Comparison of ENCODE assay signal across 8 cellular contexts in genomic region chr20:44714701-44715494, GRCh38. TPM values are rescaled to one million over a fixed set of nuclear protein-coding genes. Genes with fewer than 3 reads are reported as not detected.
DNase-seq lines count a peak whose midpoint lies in the region; ATAC-seq, FAIRE-seq and TF ChIP-seq lines count a peak whose summit lies in the region.

Gene CCN5, plus strand, starts transcription at chr20:44715369. Its CDS starts 22 bp downstream, at chr20:44715391.

- H4K91ac ChIP-seq in H1 (replicated peaks; ENCODE audit: insufficient read length, low read length) = peak within 1 kb of the TSS; percentile 78

- no peak for TF ChIP-seq POLR2A in H1 (IDR thresholded peaks at IDR 0.05; ENCODE audit: control extremely low read depth in 1 of 2, low read depth in 2 of 2, low read length in 2 of 2)

- no peaks in the 10 kb centered on the region for H3K79me2 ChIP-seq in H1 (ENCODE audit: control insufficient read depth in 1 of 2, insufficient read depth in 2 of 2, low read length in 2 of 2)

- peak; percentile 94 for DNase-seq in Calu3
- peak; percentile 82 for DNase-seq in NCI-H446 treated with DMSO at 0.1 percent for 48 hours (lab: John Stamatoyannopoulos, UW)
- DNase-seq in H1 (ENCODE audit: low read depth in 1 of 2, low spot score in 2 of 2) = no peak
- peak; percentile 92 for DNase-seq in myocyte (ENCODE audit: low read depth)
- DNase-seq in GM10248 (ENCODE audit: extremely low spot score) = no peak
- no peak for DNase-seq in NCI-H128 (lab: John Stamatoyannopoulos, UW; ENCODE audit: unreplicated experiment)
- DNase-seq in effector memory CD4-positive, alpha-beta T cell = no peak

- no peak within 1 kb of the TSS for H2BK5ac ChIP-seq in H1 (ENCODE audit: low read depth, low read length)

- no peak for TF ChIP-seq CTCF in Calu3 (IDR thresholded peaks at IDR 0.05; ENCODE audit: unreplicated experiment)
- TF ChIP-seq CTCF in H1 (IDR thresholded peaks at IDR 0.05; ENCODE audit: control extremely low read depth in 1 of 3, insufficient read depth in 1 of 3, low read depth in 1 of 3, low read length in 3 of 3) = no peak
- TF ChIP-seq CTCF in GM10248 (IDR thresholded peaks at IDR 0.05; ENCODE audit: control extremely low read depth, extremely low read depth, low read depth, missing control alignments) = no peak

- intact Hi-C loops in Calu3 (cut with micrococcal nuclease; ENCODE audit: unreplicated experiment) = loop anchor here (1.0 kb wide), 1 partner anchor 22 kb away; no protein-coding TSS in a partner anchor

- H2AFZ ChIP-seq in H1 (ENCODE audit: low read length) = no peak within 1 kb of the TSS

- no peak for FAIRE-seq in H1 (lab: Jason Lieb, UNC)

- peaks cover 49% of the 10 kb centered on the region for H3K4me1 Mint-ChIP-seq in Calu3 (ENCODE audit: low read depth, unreplicated experiment)

- H3K9ac ChIP-seq in H1 (replicated peaks in 1 of 4; ENCODE audit: extremely low read depth in 1 of 4, low read depth in 3 of 4, low read length in 3 of 4) = no peak within 1 kb of the TSS

- no peaks in the 10 kb centered on the region for H3K27me3 ChIP-seq in H1 (replicated peaks in 1 of 4; ENCODE audit: control insufficient read depth in 3 of 4, extremely low read depth in 1 of 4, insufficient read depth in 3 of 4, low read length in 3 of 4)
- no peaks in the 10 kb centered on the region for H3K27me3 ChIP-seq in effector memory CD4-positive, alpha-beta T cell (replicated peaks; ENCODE audit: control insufficient read depth, insufficient read depth, low read length, poor library complexity, severe bottlenecking)

- no peak for TF ChIP-seq RAD21 in H1 (IDR thresholded peaks at IDR 0.05 in 1 of 2, conservative IDR thresholded peaks at IDR 0.05 in 1 of 2; ENCODE audit: low read depth in 2 of 2, low read length in 2 of 2)

- no peaks in the 10 kb centered on the region for H3K36me3 ChIP-seq in H1 (ENCODE audit: control insufficient read depth in 2 of 4, insufficient read depth in 4 of 4, low read length in 3 of 4)
- H3K36me3 ChIP-seq in effector memory CD4-positive, alpha-beta T cell (ENCODE audit: control insufficient read depth, insufficient read depth, low read length) = no peaks in the 10 kb centered on the region

- H3K27ac Mint-ChIP-seq in Calu3 (ENCODE audit: unreplicated experiment) = peak within 1 kb of the TSS; percentile 18

- H2BK15ac ChIP-seq in H1 (ENCODE audit: low read length) = no peak within 1 kb of the TSS

- TF ChIP-seq EP300 in H1 (IDR thresholded peaks at IDR 0.05; ENCODE audit: borderline replicate concordance in 1 of 2, low read depth in 2 of 2, low read length in 2 of 2) = no peak

- ATAC-seq in HG03139 (IDR thresholded peaks at IDR 0.05; ENCODE audit: unreplicated experiment) = no peak

- no peak within 1 kb of the TSS for H3K4me2 ChIP-seq in H1 (ENCODE audit: insufficient read depth in 1 of 2, low read depth in 2 of 2, low read length in 2 of 2)

- 85% methylated on average over 26 of the region's 28 CpGs; no CpG with 5 or more reads in 1 of the 2 experiments for WGBS in H1 (ENCODE audit: extremely low coverage in 1 of 2, insufficient coverage in 1 of 2, insufficient read length in 1 of 2, insufficient replicate concordance in 2 of 2, low coverage in 1 of 2, low lambda C conversion rate in 2 of 2, missing lambda C conversion rate in 1 of 2), 2 experiments

- peak within 1 kb of the TSS; percentile 40; the same call in 1 of the 2 replicates for H4K8ac ChIP-seq in H1 (ENCODE audit: extremely low read depth, insufficient read depth, low read length)

- CTCF ChIA-PET in Calu3 (lab: Charles Lee) = interaction anchor here (0.6 to 1.8 kb wide), 11 partner anchors 9 to 478 kb away, joined by 3 to 12 read pairs (median 5); no protein-coding TSS in a partner anchor
- CTCF ChIA-PET in H1 (lab: Charles Lee; ENCODE audit: partially characterized antibody) = interaction anchor here (0.5 to 20.4 kb wide), 5 partner anchors 11 to 449 kb away, joined by 3 to 180 read pairs (median 67); no protein-coding TSS in a partner anchor
- CTCF ChIA-PET in GM10248 (lab: Yijun Ruan, JAX) = interaction anchor here (0.8 to 1.0 kb wide), 3 partner anchors 8 to 31 kb away, joined by 3 to 4 read pairs (median 3); no protein-coding TSS in a partner anchor

- H2BK120ac ChIP-seq in H1 (replicated peaks; ENCODE audit: low read depth, low read length) = peak within 1 kb of the TSS; percentile 6

- H3K9me3 Mint-ChIP-seq in Calu3 (ENCODE audit: low read depth, unreplicated experiment) = no peaks in the 10 kb centered on the region

- BruUV-seq in Calu3 (replicated peaks; lab: Mats Ljungman, UMichigan) = no TSS peak

- H3K4me3 ChIP-seq in H1 (ENCODE audit: extremely low read depth in 1 of 4, insufficient read depth in 2 of 4, low read depth in 3 of 4, low read length in 4 of 4) = no peak within 1 kb of the TSS
- H3K4me3 ChIP-seq in effector memory CD4-positive, alpha-beta T cell (ENCODE audit: insufficient read depth, low read depth, low read length, poor library complexity, severe bottlenecking) = no peak within 1 kb of the TSS

- H4K5ac ChIP-seq in H1 (ENCODE audit: insufficient read length, low read depth, low read length) = no peak within 1 kb of the TSS

- no peak within 1 kb of the TSS for H3K4ac ChIP-seq in H1 (replicated peaks; ENCODE audit: insufficient read length, low read depth, low read length)

- H3K27ac ChIP-seq in H1 (ENCODE audit: low read depth, low read length) = no peak within 1 kb of the TSS
- no peak within 1 kb of the TSS for H3K27ac ChIP-seq in effector memory CD4-positive, alpha-beta T cell (ENCODE audit: insufficient read depth, low read length, poor library complexity, severe bottlenecking)

- H3K4me1 ChIP-seq in H1 (replicated peaks in 1 of 4; ENCODE audit: control insufficient read depth in 3 of 4, insufficient read depth in 4 of 4, low read length in 3 of 4) = peaks cover 0 to 3% (median 0%) of the 10 kb centered on the region in 4 experiments; a peak in 1 of 7 replicates
- no peaks in the 10 kb centered on the region for H3K4me1 ChIP-seq in effector memory CD4-positive, alpha-beta T cell (ENCODE audit: control insufficient read depth, insufficient read depth, low read length, poor library complexity, severe bottlenecking)

- H2BK12ac ChIP-seq in H1 (ENCODE audit: low read depth, low read length) = 0 out of 2 replicates have a peak within 1 kb of the TSS, but pooled peaks have one; percentile 30

- POLR2A ChIA-PET in H1 (lab: Charles Lee; ENCODE audit: partially characterized antibody) (interaction anchor here (1.0 to 1.7 kb wide), 2 partner anchors 12 to 14 kb away, joined by 3 to 6 read pairs; no protein-coding TSS in a partner anchor), GM10248 (lab: Yijun Ruan, JAX) (no interaction called here)

- H3K27me3 Mint-ChIP-seq in Calu3 (ENCODE audit: unreplicated experiment) = no peaks in the 10 kb centered on the region

- H2BK20ac ChIP-seq in H1 (ENCODE audit: low read length) = no peak within 1 kb of the TSS

- H4K20me1 ChIP-seq in H1 (replicated peaks in 1 of 2; ENCODE audit: control insufficient read depth in 1 of 2, insufficient read depth in 2 of 2, low read length in 2 of 2) = no peaks in the 10 kb centered on the region

- H3K18ac ChIP-seq in H1 (ENCODE audit: extremely low read depth, low read length) = peak within 1 kb of the TSS; percentile 5; the same call in 1 of the 2 replicates

- H3K79me1 ChIP-seq in H1 (ENCODE audit: low read depth, low read length) = no peaks in the 10 kb centered on the region

- no peaks in the 10 kb centered on the region for H3K23me2 ChIP-seq in H1 (ENCODE audit: low read depth, low read length)

- peaks cover 11% of the 10 kb centered on the region for H3K36me3 Mint-ChIP-seq in Calu3 (ENCODE audit: insufficient read depth, unreplicated experiment)

- no peaks in the 10 kb centered on the region for H3K9me3 ChIP-seq in H1 (ENCODE audit: insufficient read depth in 2 of 2, low read depth in 1 of 2, low read length in 1 of 2)
- no peaks in the 10 kb centered on the region for H3K9me3 ChIP-seq in effector memory CD4-positive, alpha-beta T cell (ENCODE audit: control insufficient read depth, low read length)

- H2AK5ac ChIP-seq in H1 (ENCODE audit: low read depth, low read length) = no peak within 1 kb of the TSS

- no peak within 1 kb of the TSS for H3K23ac ChIP-seq in H1 (ENCODE audit: insufficient read length)

- H3K56ac ChIP-seq in H1 (replicated peaks; ENCODE audit: insufficient read length, low read depth, low read length) = no peak within 1 kb of the TSS

- H3K14ac ChIP-seq in H1 (ENCODE audit: insufficient read length) = no peak within 1 kb of the TSS

- H3K4me3 Mint-ChIP-seq in Calu3 (ENCODE audit: low read depth, unreplicated experiment) = peak within 1 kb of the TSS; percentile 17

TF ChIP-seq in H1, 55 proteins besides CTCF, POLR2A, EP300 and RAD21:
- TF ChIP-seq SIX5 (IDR thresholded peaks at IDR 0.05; ENCODE audit: low read depth, low read length) = no peak
- no peak for TF ChIP-seq YY1 (IDR thresholded peaks at IDR 0.05; ENCODE audit: low read depth, low read length)
- 0 out of 2 replicates have a peak, but pooled peaks have one; percentile 28 for TF ChIP-seq KDM1A (IDR thresholded peaks at IDR 0.05; ENCODE audit: borderline replicate concordance, low read length)
- no peak for TF ChIP-seq RXRA (IDR thresholded peaks at IDR 0.05; ENCODE audit: insufficient read depth, low read depth, low read length)
- no peak for TF ChIP-seq EGR1 (IDR thresholded peaks at IDR 0.05; ENCODE audit: borderline replicate concordance, low read depth, low read length)
TF ChIP-seq in H1: peak in this region for 1.

RNA-seq across cellular contexts. Expression of gene CCN5, which starts in this region (rescaled TPM):
- total RNA-seq in Calu3 (2022) = 0.94 and 1.9 TPM in 2 replicates
- total RNA-seq in H1 (2021; fragmentation: NEBNext Ultra II Directional; extraction: Animal tissue kit (Norgen Biotek cat#: 25700)) = not detected in 2 replicates
- polyA plus RNA-seq in H1 (2011; rRNA removed) = not detected in 2 replicates
- not detected for polyA plus RNA-seq in H1 (2011; cell fraction: cytosol; rRNA removed)
- polyA plus RNA-seq in H1 (2011; cell fraction: nucleus; rRNA removed) = not detected
- 0.07 TPM in 1 of 4 replicates, not detected in the others for polyA plus RNA-seq in H1 (2012, experiment 1 of 2)
- 0.10 TPM for polyA plus RNA-seq in H1 (2012, experiment 2 of 2)
- not detected for polyA plus RNA-seq in H1 (2013, experiment 1 of 2)
- polyA plus RNA-seq in H1 (2013, experiment 2 of 2) = not detected
- polyA minus RNA-seq in H1 (2011; rRNA and poly(A)+ RNA removed) = not detected in 2 replicates
- 6.5 TPM for polyA minus RNA-seq in H1 (2011; cell fraction: cytosol; rRNA and poly(A)+ RNA removed)
- polyA minus RNA-seq in H1 (2011; cell fraction: nucleus; rRNA and poly(A)+ RNA removed) = 2.2 TPM
- 0.16 and 0.19 TPM in 2 replicates for total RNA-seq in myocyte
- 1.5 TPM for polyA plus RNA-seq in myocyte (2012)

Comparison
In these comparisons a context has a peak if more than half of its experiments do, and no peak if none do; other contexts are left out.
1. DNase-seq: peak in Calu3 (single experiment), NCI-H446 treated with DMSO at 0.1 percent for 48 hours (single experiment) and myocyte (single experiment); none in H1 (0 of 2), GM10248 (single experiment), NCI-H128 (single experiment) and effector memory CD4-positive, alpha-beta T cell (0 of 3).